In the genomic region with DNA sequence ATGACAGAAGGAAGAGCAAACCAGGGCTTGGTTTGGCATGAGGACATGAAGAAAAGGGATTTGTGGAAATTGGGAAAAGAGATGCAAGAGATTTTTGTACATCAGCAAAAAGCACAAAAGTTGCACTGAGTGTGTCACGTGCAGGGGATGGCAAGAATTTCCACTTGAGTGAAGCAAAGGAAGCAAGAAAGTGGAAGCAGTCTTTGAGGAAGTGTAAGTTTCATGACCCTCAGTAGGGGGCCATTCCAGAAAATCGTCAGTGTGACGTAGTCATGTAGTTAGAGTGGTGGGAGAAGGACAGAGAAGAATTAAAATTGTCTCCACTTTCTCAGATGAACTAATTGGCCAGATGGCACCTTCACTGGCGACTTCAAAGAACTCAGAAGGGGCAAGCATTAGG, we compare ENCODE assay signal across 1 cellular context.
TF ChIP-seq lines count a peak whose summit lies in the region.

No MANE protein-coding gene starts in this region.

TF ChIP-seq in H1, 55 proteins besides CTCF, POLR2A, EP300 and RAD21:
- TF ChIP-seq TAF1 (IDR thresholded peaks at IDR 0.05; ENCODE audit: low read depth, low read length) (no peak), MAFK (IDR thresholded peaks at IDR 0.05; ENCODE audit: low read depth, low read length) (no peak), POU5F1 (IDR thresholded peaks at IDR 0.05; ENCODE audit: low read depth, low read length) (no peak), SP4 (IDR thresholded peaks at IDR 0.05; ENCODE audit: low read length) (no peak), FOSL1 (IDR thresholded peaks at IDR 0.05; ENCODE audit: insufficient read depth, low read depth, low read length) (no peak), RXRA (IDR thresholded peaks at IDR 0.05; ENCODE audit: insufficient read depth, low read depth, low read length) (no peak)
- TF ChIP-seq, protein P1, sequence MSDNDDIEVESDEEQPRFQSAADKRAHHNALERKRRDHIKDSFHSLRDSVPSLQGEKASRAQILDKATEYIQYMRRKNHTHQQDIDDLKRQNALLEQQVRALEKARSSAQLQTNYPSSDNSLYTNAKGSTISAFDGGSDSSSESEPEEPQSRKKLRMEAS (IDR thresholded peaks at IDR 0.05): no peak
- TF ChIP-seq, protein P2, sequence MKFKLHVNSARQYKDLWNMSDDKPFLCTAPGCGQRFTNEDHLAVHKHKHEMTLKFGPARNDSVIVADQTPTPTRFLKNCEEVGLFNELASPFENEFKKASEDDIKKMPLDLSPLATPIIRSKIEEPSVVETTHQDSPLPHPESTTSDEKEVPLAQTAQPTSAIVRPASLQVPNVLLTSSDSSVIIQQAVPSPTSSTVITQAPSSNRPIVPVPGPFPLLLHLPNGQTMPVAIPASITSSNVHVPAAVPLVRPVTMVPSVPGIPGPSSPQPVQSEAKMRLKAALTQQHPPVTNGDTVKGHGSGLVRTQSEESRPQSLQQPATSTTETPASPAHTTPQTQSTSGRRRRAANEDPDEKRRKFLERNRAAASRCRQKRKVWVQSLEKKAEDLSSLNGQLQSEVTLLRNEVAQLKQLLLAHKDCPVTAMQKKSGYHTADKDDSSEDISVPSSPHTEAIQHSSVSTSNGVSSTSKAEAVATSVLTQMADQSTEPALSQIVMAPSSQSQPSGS (IDR thresholded peaks at IDR 0.05; ENCODE audit: low read length): no peak
TF ChIP-seq in H1: peak in this region for 0.
